11 cellular contexts compared by ENCODE assay signal in the genomic region with DNA sequence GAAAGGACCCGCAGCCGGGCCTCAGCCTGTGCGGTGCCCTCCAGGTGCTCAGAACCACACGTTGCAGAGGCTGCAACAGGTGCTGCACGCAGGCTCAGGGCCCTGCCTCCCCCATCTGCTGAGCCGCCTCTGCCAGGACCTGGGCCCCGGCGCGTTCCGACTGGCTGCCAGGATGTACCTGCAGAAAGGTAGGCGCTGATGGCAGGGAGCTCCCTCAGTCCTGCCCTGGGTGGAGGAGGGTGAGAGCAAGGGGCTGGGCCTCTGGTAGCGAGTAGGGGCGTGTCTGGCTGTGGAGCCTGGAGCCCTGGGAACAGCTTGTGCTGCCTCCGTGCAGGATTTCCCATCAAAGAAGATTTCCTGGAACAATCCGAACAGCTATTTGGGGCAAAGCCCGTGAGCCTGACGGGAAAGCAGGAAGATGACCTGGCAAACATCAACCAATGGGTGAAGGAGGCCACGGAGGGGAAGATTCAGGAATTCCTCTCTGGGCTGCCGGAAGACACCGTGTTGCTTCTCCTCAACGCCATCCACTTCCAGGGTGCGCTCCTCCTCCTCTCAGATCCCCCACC. TPM values are rescaled to one million over a fixed set of nuclear protein-coding genes. Genes with fewer than 3 reads are reported as not detected.
DNase-seq lines count a peak whose midpoint lies in the region; ATAC-seq and TF ChIP-seq lines count a peak whose summit lies in the region.
"Had no signal": no experiment of that assay in that cellular context is flagged by ENCODE, and none has a peak within 500 bp of the region (broad histone marks: within the 10 kb centered on the region; RNA-seq: fewer than 3 reads in every experiment).

No MANE protein-coding gene starts in this region.

- H3K27me3 ChIP-seq in esophagus squamous epithelium, result no peaks in the 10 kb centered on the region
- H3K27me3 ChIP-seq in mesenchymal stem cell (ENCODE audit: control insufficient read depth in 1 of 2, insufficient read depth in 1 of 2, low read length in 2 of 2), result peaks cover 0 to 4% of the 10 kb centered on the region in 2 experiments
- no peaks in the 10 kb centered on the region for H3K27me3 ChIP-seq in aorta (ENCODE audit: control insufficient read depth in 1 of 2, insufficient read depth in 2 of 2, low read length in 1 of 2)

- H3K9ac ChIP-seq in mesenchymal stem cell (ENCODE audit: low read length), result no peak overlapping the region

- H2BK12ac ChIP-seq in mesenchymal stem cell (ENCODE audit: low read length in 2 of 2), result no peak overlapping the region

- no peak overlapping the region for H3K14ac ChIP-seq in mesenchymal stem cell (ENCODE audit: low read length in 2 of 2)

- no peak overlapping the region for H3K4me3 Mint-ChIP-seq in activated T-helper 1 cell treated with anti-CD3 and anti-CD28 coated beads, Interleukin-12 subunit alpha, Interleukin-12 subunit beta, Interleukin-2, Interleukin-4 antibody, amounts not matched to agents 30 ng/mL and 10 ng/mL and 1 ng/mL, durations not matched to agents 14 hours and 24 hours and 36 hours
- H3K4me3 Mint-ChIP-seq: activated CD8-positive, alpha-beta memory T cell treated with anti-CD3 and anti-CD28 coated beads, Interleukin-2, amount 10 ng/mL, durations not matched to agents 7 days and 5 days had no signal

- H3K4me2 ChIP-seq in mesenchymal stem cell (ENCODE audit: low read length, poor library complexity, severe bottlenecking), result no peak overlapping the region

- no peaks in the 10 kb centered on the region for H3K79me1 ChIP-seq in mesenchymal stem cell (replicated peaks; ENCODE audit: low read length, poor library complexity, severe bottlenecking)

- ATAC-seq in Right ventricle myocardium superior (ENCODE audit: poor library complexity) (peak; percentile 59), aorta (ENCODE audit: low FRiP score) (peak; percentile 24), HG03354 (IDR thresholded peaks at IDR 0.05; ENCODE audit: poor library complexity, severe bottlenecking, unreplicated experiment) (no peak)
- ATAC-seq: activated CD8-positive, alpha-beta memory T cell treated with anti-CD3 and anti-CD28 coated beads, Interleukin-2, amount 10 ng/mL, durations not matched to agents 7 days and 5 days had no signal

- no peaks in the 10 kb centered on the region for H3K9me3 ChIP-seq in esophagus squamous epithelium
- H3K9me3 ChIP-seq in mesenchymal stem cell (ENCODE audit: control insufficient read depth, low read length), result no peaks in the 10 kb centered on the region
- H3K9me3 ChIP-seq in aorta (ENCODE audit: control insufficient read depth, low read length), result no peaks in the 10 kb centered on the region

- H3K4ac ChIP-seq in mesenchymal stem cell (ENCODE audit: low read depth in 1 of 2, low read length in 2 of 2), result no peak overlapping the region

- peaks cover 2% of the 10 kb centered on the region for H3K27me3 Mint-ChIP-seq in activated T-helper 1 cell treated with anti-CD3 and anti-CD28 coated beads, Interleukin-12 subunit alpha, Interleukin-12 subunit beta, Interleukin-2, Interleukin-4 antibody, amounts not matched to agents 30 ng/mL and 10 ng/mL and 1 ng/mL, durations not matched to agents 14 hours and 24 hours and 36 hours (ENCODE audit: insufficient read depth)
- H3K27me3 Mint-ChIP-seq: activated CD8-positive, alpha-beta memory T cell treated with anti-CD3 and anti-CD28 coated beads, Interleukin-2, amount 10 ng/mL, durations not matched to agents 7 days and 5 days had no signal

- H3K23ac ChIP-seq in mesenchymal stem cell (ENCODE audit: low read length in 2 of 2), result no peak overlapping the region

- DNase-seq in Right ventricle myocardium superior (peak; percentile 66), cardiac septum (ENCODE audit: low spot score) (no peak), esophagus squamous epithelium (lab: John Stamatoyannopoulos, UW) (no peak), mesenchymal stem cell (no peak), aorta (no peak), amniotic stem cell (lab: John Stamatoyannopoulos, UW) (no peak)
- no peak for DNase-seq in activated T-helper 1 cell treated with anti-CD3 and anti-CD28 coated beads, Interleukin-12 subunit alpha, Interleukin-12 subunit beta, Interleukin-2, Interleukin-4 antibody, amounts not matched to agents 30 ng/mL and 10 ng/mL and 1 ng/mL, durations not matched to agents 14 hours and 24 hours and 36 hours (ENCODE audit: low spot score)
- DNase-seq: activated CD8-positive, alpha-beta memory T cell treated with anti-CD3 and anti-CD28 coated beads, Interleukin-2, amount 10 ng/mL, durations not matched to agents 7 days and 5 days; DND-41; stimulated activated CD4-positive, alpha-beta T cell treated with anti-CD3 and anti-CD28 coated beads, Interleukin-12 subunit alpha, Interleukin-12 subunit beta, amount 100 ng/mL, for 4 hours had no signal

- H2BK5ac ChIP-seq in mesenchymal stem cell (ENCODE audit: low read depth, low read length, poor library complexity, severe bottlenecking), result no peak overlapping the region

- H2BK15ac ChIP-seq in mesenchymal stem cell (ENCODE audit: low read depth, poor library complexity, severe bottlenecking), result no peak overlapping the region

- H4K91ac ChIP-seq in mesenchymal stem cell (ENCODE audit: low read length), result peak overlapping the region; percentile 75

- no peaks in the 10 kb centered on the region for H3K9me3 Mint-ChIP-seq in activated T-helper 1 cell treated with anti-CD3 and anti-CD28 coated beads, Interleukin-12 subunit alpha, Interleukin-12 subunit beta, Interleukin-2, Interleukin-4 antibody, amounts not matched to agents 30 ng/mL and 10 ng/mL and 1 ng/mL, durations not matched to agents 14 hours and 24 hours and 36 hours

- intact Hi-C loops in Right ventricle myocardium superior (cut with DNase I), result no loop called here
- intact Hi-C loops in cardiac septum (cut with DNase I), result no loop called here
- intact Hi-C loops in esophagus squamous epithelium (cut with DNase I), result no loop called here
- intact Hi-C loops in aorta (cut with DNase I), result no loop called here
- intact Hi-C loops in activated T-helper 1 cell treated with anti-CD3 and anti-CD28 coated beads, Interleukin-12 subunit alpha, Interleukin-12 subunit beta, Interleukin-2, Interleukin-4 antibody, amounts not matched to agents 30 ng/mL and 10 ng/mL and 1 ng/mL, durations not matched to agents 14 hours and 24 hours and 36 hours (cut with micrococcal nuclease), result no loop called here

- H3K27ac ChIP-seq in esophagus squamous epithelium (peak overlapping the region; percentile 71 to 87 (median 80)), mesenchymal stem cell (ENCODE audit: low read length, poor library complexity, severe bottlenecking) (no peak overlapping the region), aorta (ENCODE audit: low read depth in 1 of 2, low read length in 2 of 2) (no peak overlapping the region)

- peak overlapping the region in 3 of 4 donors; percentile 3 to 17 (median 6) for H3K4me3 ChIP-seq in esophagus squamous epithelium
- no peak overlapping the region for H3K4me3 ChIP-seq in mesenchymal stem cell (ENCODE audit: insufficient read depth in 1 of 2, low read depth in 1 of 2, low read length in 2 of 2)
- no peak overlapping the region for H3K4me3 ChIP-seq in aorta (ENCODE audit: low read length in 2 of 2)

- no peak overlapping the region for H3K27ac Mint-ChIP-seq in activated T-helper 1 cell treated with anti-CD3 and anti-CD28 coated beads, Interleukin-12 subunit alpha, Interleukin-12 subunit beta, Interleukin-2, Interleukin-4 antibody, amounts not matched to agents 30 ng/mL and 10 ng/mL and 1 ng/mL, durations not matched to agents 14 hours and 24 hours and 36 hours
- H3K27ac Mint-ChIP-seq: activated CD8-positive, alpha-beta memory T cell treated with anti-CD3 and anti-CD28 coated beads, Interleukin-2, amount 10 ng/mL, durations not matched to agents 7 days and 5 days had no signal

- WGBS in esophagus squamous epithelium, 2 donors, result 47 to 59% methylated on average over 6 to 11 of the region's 22 CpGs
- 81% methylated on average over 22 of the region's 22 CpGs for WGBS in mesenchymal stem cell
- WGBS in aorta, 2 donors, result 88% methylated on average over 22 of the region's 22 CpGs

- no peak overlapping the region for H2BK120ac ChIP-seq in mesenchymal stem cell (ENCODE audit: low read depth, low read length)

- H3K36me3 ChIP-seq in esophagus squamous epithelium, result no peaks in the 10 kb centered on the region
- H3K36me3 ChIP-seq in mesenchymal stem cell (ENCODE audit: control insufficient read depth in 1 of 2, insufficient read depth in 2 of 2, low read depth in 1 of 2, low read length in 2 of 2), result peaks cover 0 to 5% of the 10 kb centered on the region in 2 experiments
- H3K36me3 ChIP-seq in aorta (ENCODE audit: control insufficient read depth in 1 of 2, insufficient read depth in 2 of 2, low read length in 1 of 2), result no peaks in the 10 kb centered on the region

- H3K4me1 ChIP-seq in esophagus squamous epithelium, result peaks cover 11 to 73% (median 25%) of the 10 kb centered on the region in 3 donors
- peaks cover 12% of the 10 kb centered on the region for H3K4me1 ChIP-seq in mesenchymal stem cell (ENCODE audit: control insufficient read depth, insufficient read depth, low read depth, low read length)
- H3K4me1 ChIP-seq in aorta (ENCODE audit: control insufficient read depth in 1 of 2, insufficient read depth in 2 of 2, low read length in 2 of 2), result no peaks in the 10 kb centered on the region

- H3K4me1 Mint-ChIP-seq in activated T-helper 1 cell treated with anti-CD3 and anti-CD28 coated beads, Interleukin-12 subunit alpha, Interleukin-12 subunit beta, Interleukin-2, Interleukin-4 antibody, amounts not matched to agents 30 ng/mL and 10 ng/mL and 1 ng/mL, durations not matched to agents 14 hours and 24 hours and 36 hours (ENCODE audit: low read depth), result no peaks in the 10 kb centered on the region
- H3K4me1 Mint-ChIP-seq: activated CD8-positive, alpha-beta memory T cell treated with anti-CD3 and anti-CD28 coated beads, Interleukin-2, amount 10 ng/mL, durations not matched to agents 7 days and 5 days had no signal

- no peaks in the 10 kb centered on the region for H3K36me3 Mint-ChIP-seq in activated T-helper 1 cell treated with anti-CD3 and anti-CD28 coated beads, Interleukin-12 subunit alpha, Interleukin-12 subunit beta, Interleukin-2, Interleukin-4 antibody, amounts not matched to agents 30 ng/mL and 10 ng/mL and 1 ng/mL, durations not matched to agents 14 hours and 24 hours and 36 hours (ENCODE audit: low read depth)
- H3K36me3 Mint-ChIP-seq: activated CD8-positive, alpha-beta memory T cell treated with anti-CD3 and anti-CD28 coated beads, Interleukin-2, amount 10 ng/mL, durations not matched to agents 7 days and 5 days had no signal

- peak in 1 of 4 donors; percentile 10 for TF ChIP-seq POLR2A in esophagus squamous epithelium (IDR thresholded peaks at IDR 0.05)

- peak in 1 of 6 experiments; percentile 33 for TF ChIP-seq CTCF in esophagus squamous epithelium (IDR thresholded peaks at IDR 0.05)

- no peak overlapping the region for H2AFZ ChIP-seq in mesenchymal stem cell (ENCODE audit: low read depth, low read length)

- H2AK5ac ChIP-seq in mesenchymal stem cell (ENCODE audit: low read length, severe bottlenecking), result no peak overlapping the region

- no peak overlapping the region for H3K18ac ChIP-seq in mesenchymal stem cell (ENCODE audit: low read depth in 1 of 2, low read length in 2 of 2)

- H4K8ac ChIP-seq in mesenchymal stem cell (ENCODE audit: low read length), result no peak overlapping the region

RNA-seq across cellular contexts. Expression of gene SERPINF2, which starts 4.4 kb away (rescaled TPM):
- 0.32 TPM for total RNA-seq in Right ventricle myocardium superior
- total RNA-seq in cardiac septum, result 1.2 TPM
- total RNA-seq in esophagus squamous epithelium, result 1 to 10 TPM in 2 of 4 donors, under 1 TPM in 2; 0.22 to 7.1 (median 1.6) TPM
- polyA plus RNA-seq in mesenchymal stem cell (2013, experiment 1 of 2), result 0.03 TPM
- 0.01 TPM for polyA plus RNA-seq in mesenchymal stem cell (2013, experiment 2 of 2)
- 10 to 100 TPM; 14.9 to 15.1 TPM for total RNA-seq in aorta
- polyA plus RNA-seq in aorta, result 1 to 10 TPM in 1 of 2 donors, under 1 TPM in 1; 0.13 to 1.0 TPM
- 0.12 and 0.41 TPM in 2 replicates for total RNA-seq in activated T-helper 1 cell treated with anti-CD3 and anti-CD28 coated beads, Interleukin-12 subunit alpha, Interleukin-12 subunit beta, Interleukin-2, Interleukin-4 antibody, amounts not matched to agents 30 ng/mL and 10 ng/mL and 1 ng/mL, durations not matched to agents 14 hours and 24 hours and 36 hours

RNA-seq across cellular contexts. Expression of gene SERPINF1, which starts 14.8 kb away (rescaled TPM):
- total RNA-seq in Right ventricle myocardium superior (131 TPM), cardiac septum (163 TPM), esophagus squamous epithelium (100 to 1,000 TPM in 2 of 4 donors, 10 to 100 TPM in 2; 26.6 to 351 (median 80.6) TPM), aorta (100 to 1,000 TPM; 378 to 941 TPM)
- polyA plus RNA-seq in mesenchymal stem cell (2013, experiment 1 of 2), result 83.0 TPM
- 81.2 TPM for polyA plus RNA-seq in mesenchymal stem cell (2013, experiment 2 of 2)
- 10 to 100 TPM in 1 of 2 donors, 1 to 10 TPM in 1; 5.3 to 48.1 TPM for polyA plus RNA-seq in aorta
- not detected in 2 replicates for total RNA-seq in activated T-helper 1 cell treated with anti-CD3 and anti-CD28 coated beads, Interleukin-12 subunit alpha, Interleukin-12 subunit beta, Interleukin-2, Interleukin-4 antibody, amounts not matched to agents 30 ng/mL and 10 ng/mL and 1 ng/mL, durations not matched to agents 14 hours and 24 hours and 36 hours

RNA-seq across cellular contexts. Expression of gene WDR81, which starts 22.6 kb away (rescaled TPM):
- total RNA-seq in Right ventricle myocardium superior (8.5 TPM), cardiac septum (7.2 TPM), esophagus squamous epithelium (10 to 100 TPM; 12.5 to 33.8 (median 21.1) TPM), aorta (10 to 100 TPM; 16.1 to 27.3 TPM)
- 15.3 TPM for polyA plus RNA-seq in mesenchymal stem cell (2013, experiment 1 of 2)
- polyA plus RNA-seq in mesenchymal stem cell (2013, experiment 2 of 2), result 15.6 TPM
- polyA plus RNA-seq in aorta, result 10 to 100 TPM in 1 of 2 donors, 1 to 10 TPM in 1; 3.0 to 13.1 TPM
- 21.6 and 21.9 TPM in 2 replicates for total RNA-seq in activated T-helper 1 cell treated with anti-CD3 and anti-CD28 coated beads, Interleukin-12 subunit alpha, Interleukin-12 subunit beta, Interleukin-2, Interleukin-4 antibody, amounts not matched to agents 30 ng/mL and 10 ng/mL and 1 ng/mL, durations not matched to agents 14 hours and 24 hours and 36 hours

RNA-seq across cellular contexts. Expression of gene TLCD2, which starts 36.9 kb away (rescaled TPM):
- total RNA-seq in Right ventricle myocardium superior (2.0 TPM), cardiac septum (2.6 TPM), esophagus squamous epithelium (1 to 10 TPM; 4.2 to 6.0 (median 5.6) TPM), aorta (1 to 10 TPM; 9.5 to 10.0 TPM)
- 5.7 TPM for polyA plus RNA-seq in mesenchymal stem cell (2013, experiment 1 of 2)
- polyA plus RNA-seq in mesenchymal stem cell (2013, experiment 2 of 2), result 5.4 TPM
- 1 to 10 TPM; 2.7 to 3.5 TPM for polyA plus RNA-seq in aorta
- 0.12 and 0.13 TPM in 2 replicates for total RNA-seq in activated T-helper 1 cell treated with anti-CD3 and anti-CD28 coated beads, Interleukin-12 subunit alpha, Interleukin-12 subunit beta, Interleukin-2, Interleukin-4 antibody, amounts not matched to agents 30 ng/mL and 10 ng/mL and 1 ng/mL, durations not matched to agents 14 hours and 24 hours and 36 hours

Comparison
In these comparisons a context has a peak if more than half of its experiments do, and no peak if none do; other contexts are left out.
1. H3K27ac ChIP-seq: peak in esophagus squamous epithelium (4 of 4); none in mesenchymal stem cell (single experiment) and aorta (0 of 2).
2. H3K4me3 ChIP-seq: peak in esophagus squamous epithelium (3 of 4); none in mesenchymal stem cell (0 of 2) and aorta (0 of 2).
3. RNA of gene SERPINF1, which starts 14.8 kb away (total RNA-seq): 378 to 941 TPM in aorta, 163 TPM in cardiac septum (single experiment), 131 TPM in Right ventricle myocardium superior (single experiment) and 26.6 to 351 TPM in esophagus squamous epithelium; not detected in activated T-helper 1 cell treated with anti-CD3 and anti-CD28 coated beads, Interleukin-12 subunit alpha, Interleukin-12 subunit beta, Interleukin-2, Interleukin-4 antibody, amounts not matched to agents 30 ng/mL and 10 ng/mL and 1 ng/mL, durations not matched to agents 14 hours and 24 hours and 36 hours; every median in the first group is over 10 times any median in the second.